31 cellular contexts compared by ENCODE assay signal in the genomic region with DNA sequence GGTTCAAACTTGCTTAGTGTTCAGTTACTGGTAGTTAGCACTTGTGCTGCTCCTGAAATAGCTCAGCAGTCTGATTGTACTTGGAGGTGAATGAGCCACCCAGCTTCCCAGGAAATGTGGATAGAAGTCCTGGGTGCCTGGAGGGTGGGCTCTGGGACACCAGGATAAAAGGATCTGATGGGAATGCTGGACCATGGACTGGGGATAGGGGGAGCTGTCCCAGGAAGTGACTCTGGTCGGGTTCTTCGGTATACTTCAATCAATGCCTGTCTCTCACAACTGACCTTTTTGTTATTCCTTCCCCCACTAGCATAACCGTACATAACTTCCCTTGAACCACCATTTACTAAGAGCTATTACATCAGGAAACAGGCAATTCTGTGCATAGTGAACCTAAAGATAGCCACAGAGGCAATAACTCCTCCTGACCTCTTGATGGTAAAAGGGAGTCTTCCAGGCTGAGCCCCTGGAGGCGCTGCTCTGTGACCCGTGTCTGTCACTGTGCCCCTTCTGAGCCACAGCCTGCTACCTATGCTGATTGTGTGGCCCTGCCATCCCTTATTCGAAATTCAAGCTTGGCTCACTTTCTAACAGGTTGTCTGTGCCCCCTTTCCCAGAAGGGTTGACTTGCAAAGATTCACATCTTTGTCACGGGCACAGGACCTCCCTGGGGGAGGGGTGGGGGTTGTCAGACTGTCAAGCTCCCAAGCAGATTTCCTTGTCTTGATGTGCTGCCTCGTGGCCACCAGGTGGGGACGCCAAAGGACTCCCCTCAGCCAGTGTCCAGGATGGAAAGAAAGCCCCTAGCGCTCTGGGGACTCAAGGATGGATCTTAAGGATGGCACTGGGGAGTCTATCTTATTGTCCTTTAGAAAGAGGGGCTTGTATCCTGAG. TPM values are rescaled to one million over a fixed set of nuclear protein-coding genes. Genes with fewer than 3 reads are reported as not detected.
A peak's percentile ranks its signal among the peaks of the same experiment; 100 is the strongest.
DNase-seq lines count a peak whose midpoint lies in the region; ATAC-seq and TF ChIP-seq lines count a peak whose summit lies in the region.
"Had no signal": no experiment of that assay in that cellular context is flagged by ENCODE, and none has a peak within 500 bp of the region (broad histone marks: within the 10 kb centered on the region; RNA-seq: fewer than 3 reads in every experiment).

No MANE protein-coding gene starts in this region.

- no peaks in the 10 kb centered on the region for H3K9me3 ChIP-seq in BLaER1
- H3K9me3 ChIP-seq in HCT116 (ENCODE audit: control insufficient read depth in 1 of 2, insufficient read depth in 1 of 2, low read depth in 1 of 2, low read length in 2 of 2) = no peaks in the 10 kb centered on the region
- H3K9me3 ChIP-seq: Caco-2, left lung, right atrium auricular region had no signal

- peaks cover 5% of the 10 kb centered on the region for H3K4me1 Mint-ChIP-seq in WTC11
- H3K4me1 Mint-ChIP-seq: central memory CD8-positive, alpha-beta T cell; immature natural killer cell had no signal

- CTCF ChIA-PET in HCT116 (lab: Charles Lee) = no interaction called here
- CTCF ChIA-PET in WTC11 (lab: Charles Lee) = interaction anchor here (0.6 to 4.6 kb wide), 32 partner anchors 9 to 411 kb away, joined by 3 to 58 read pairs (median 4); a partner anchor contains a TSS

- H3K9me3 Mint-ChIP-seq in WTC11 = peaks cover 9% of the 10 kb centered on the region
- H3K9me3 Mint-ChIP-seq: activated T-helper 2 cell treated with anti-CD3 and anti-CD28 coated beads, Interferon-gamma antibody, Interleukin-2, Interleukin-4, amounts not matched to agents 10 μg/mL and 5 μg/mL and 100 μg/mL, durations not matched to agents 14 hours and 24 hours and 36 hours; central memory CD8-positive, alpha-beta T cell; immature natural killer cell; naive thymus-derived CD8-positive, alpha-beta T cell; stimulated activated naive B cell treated with anti-CD40 and anti-IgM and Interleukin-4, amounts not matched to agents 10 μg/mL and 1 μg/mL and 100 μg/mL, for 72 hours; T-helper 2 cell treated with Interferon-gamma antibody and Interleukin-4, amounts not matched to agents 5 μg/mL and 100 μg/mL, for 36 hours had no signal

- POLR2A ChIA-PET in HCT116 (lab: Charles Lee) = interaction anchor here (1.0 kb wide), 1 partner anchor 24 kb away, joined by 3 read pairs; a partner anchor contains a TSS
- POLR2A ChIA-PET in WTC11 (lab: Charles Lee) = interaction anchor here (0.6 kb wide), 1 partner anchor 20 kb away, joined by 3 read pairs; no protein-coding TSS in a partner anchor

- ATAC-seq in HCT116 (0 out of 2 replicates have a peak, but pooled peaks have one; percentile 52), WTC11 (peak; percentile 93), HG03159 (IDR thresholded peaks at IDR 0.05; ENCODE audit: unreplicated experiment) (no peak), GM21786 (IDR thresholded peaks at IDR 0.05; ENCODE audit: unreplicated experiment) (no peak)
- ATAC-seq: activated naive CD4-positive, alpha-beta T cell treated with anti-CD3 and anti-CD28 coated beads, Interleukin-2, amount 50 U/mL, for 72 hours; left lung; naive thymus-derived CD8-positive, alpha-beta T cell; stimulated activated naive B cell treated with anti-CD40 and anti-IgM and Interleukin-4, amounts not matched to agents 10 μg/mL and 1 μg/mL and 100 μg/mL, for 72 hours had no signal

- no peak overlapping the region for H3K27ac Mint-ChIP-seq in WTC11
- H3K27ac Mint-ChIP-seq: activated naive CD4-positive, alpha-beta T cell treated with anti-CD3 and anti-CD28 coated beads, Interleukin-2, amount 50 U/mL, for 72 hours; activated T-helper 2 cell treated with anti-CD3 and anti-CD28 coated beads, Interferon-gamma antibody, Interleukin-2, Interleukin-4, amounts not matched to agents 10 μg/mL and 5 μg/mL and 100 μg/mL, durations not matched to agents 14 hours and 24 hours and 36 hours; immature natural killer cell; stimulated activated naive B cell treated with anti-CD40 and anti-IgM and Interleukin-4, amounts not matched to agents 10 μg/mL and 1 μg/mL and 100 μg/mL, for 72 hours; T-helper 2 cell treated with Interferon-gamma antibody and Interleukin-4, amounts not matched to agents 5 μg/mL and 100 μg/mL, for 36 hours had no signal

- H3K4me3 Mint-ChIP-seq in WTC11 = no peak overlapping the region
- H3K4me3 Mint-ChIP-seq: central memory CD8-positive, alpha-beta T cell; immature natural killer cell; naive thymus-derived CD8-positive, alpha-beta T cell; stimulated activated naive B cell treated with anti-CD40 and anti-IgM and Interleukin-4, amounts not matched to agents 10 μg/mL and 1 μg/mL and 100 μg/mL, for 72 hours; T-helper 2 cell treated with Interferon-gamma antibody and Interleukin-4, amounts not matched to agents 5 μg/mL and 100 μg/mL, for 36 hours had no signal

- H3K27me3 ChIP-seq in BLaER1 = no peaks in the 10 kb centered on the region
- peaks cover 33% of the 10 kb centered on the region for H3K27me3 ChIP-seq in HCT116 (ENCODE audit: insufficient read depth, low read length)
- H3K27me3 ChIP-seq: left lung, right atrium auricular region had no signal

- no peaks in the 10 kb centered on the region for H4K20me1 ChIP-seq in BLaER1
- H4K20me1 ChIP-seq in HCT116 (ENCODE audit: insufficient read depth) = no peaks in the 10 kb centered on the region

- H2AFZ ChIP-seq in HCT116 (ENCODE audit: low read depth, low read length, poor library complexity, severe bottlenecking) = no peak overlapping the region

- H3K4me3 ChIP-seq in BLaER1 (no peak overlapping the region), HCT116 (replicated peaks in 1 of 2; ENCODE audit: low read depth in 1 of 2, low read length in 2 of 2) (no peak overlapping the region)
- H3K4me3 ChIP-seq: left lung, right atrium auricular region had no signal

- no TSS peak for BruUV-seq in HCT116 (replicated peaks; lab: Mats Ljungman, UMichigan)

- no peaks in the 10 kb centered on the region for H3K36me3 Mint-ChIP-seq in WTC11
- H3K36me3 Mint-ChIP-seq: activated naive CD4-positive, alpha-beta T cell treated with anti-CD3 and anti-CD28 coated beads, Interleukin-2, amount 50 U/mL, for 72 hours; stimulated activated naive B cell treated with anti-CD40 and anti-IgM and Interleukin-4, amounts not matched to agents 10 μg/mL and 1 μg/mL and 100 μg/mL, for 72 hours had no signal

- RAD21 ChIA-PET in HCT116 (lab: Charles Lee; ENCODE audit: low non-redundant PET in 1 of 2, low total read pairs in 2 of 2, uncharacterized antibody in 2 of 2, unreplicated experiment in 2 of 2) = no interaction called here

- intact Hi-C loops in HCT116 (cut with micrococcal nuclease) = no loop called here

- no peaks in the 10 kb centered on the region for H3K36me3 ChIP-seq in BLaER1
- no peaks in the 10 kb centered on the region for H3K36me3 ChIP-seq in HCT116 (ENCODE audit: control insufficient read depth in 1 of 2, insufficient read depth in 2 of 2, low read length in 2 of 2)
- H3K36me3 ChIP-seq: left lung, right atrium auricular region had no signal

- 0 out of 2 replicates have a peak, but pooled peaks cover 3% of the 10 kb centered on the region for H3K27me3 Mint-ChIP-seq in WTC11 (ENCODE audit: low read depth)
- H3K27me3 Mint-ChIP-seq: naive thymus-derived CD8-positive, alpha-beta T cell had no signal

- peaks cover 28% of the 10 kb centered on the region for H3K4me1 ChIP-seq in BLaER1
- H3K4me1 ChIP-seq in HCT116 (ENCODE audit: control insufficient read depth in 1 of 2, insufficient read depth in 2 of 2, low read length in 2 of 2) = no peaks in the 10 kb centered on the region
- H3K4me1 ChIP-seq: Caco-2, left lung, right atrium auricular region had no signal

- no peak for TF ChIP-seq POLR2A in HCT116 (IDR thresholded peaks at IDR 0.05; ENCODE audit: borderline replicate concordance, extremely low read depth, insufficient read depth, insufficient read length)

- H3K79me2 ChIP-seq in HCT116 (ENCODE audit: insufficient read depth, low read length) = no peaks in the 10 kb centered on the region

- H3K9ac ChIP-seq in BLaER1 = no peak overlapping the region
- no peak overlapping the region for H3K9ac ChIP-seq in HCT116 (ENCODE audit: low read length)

- H3K4me2 ChIP-seq in BLaER1 (0 out of 2 replicates have a peak overlapping the region, but pooled peaks have one; percentile 22), HCT116 (ENCODE audit: low read length) (no peak overlapping the region)

- H3K9me2 ChIP-seq in HCT116 (ENCODE audit: insufficient read depth) = no peaks in the 10 kb centered on the region

- peak in 1 of 3 experiments; percentile 38; a peak in 1 of 6 replicates for TF ChIP-seq CTCF in HCT116 (IDR thresholded peaks at IDR 0.05 in 2 of 3, conservative IDR thresholded peaks at IDR 0.05 in 1 of 3; ENCODE audit: borderline replicate concordance in 1 of 3, insufficient read depth in 1 of 3, low read depth in 2 of 3, low read length in 2 of 3)
- TF ChIP-seq CTCF in WTC11 (IDR thresholded peaks at IDR 0.05) = no peak

- DNase-seq in HCT116 (ENCODE audit: low read depth, low spot score) = no peak
- DNase-seq in WTC11 (ENCODE audit: low spot score) = peak; percentile 59
- peak; percentile 71 for DNase-seq in iPS-NIHi11 (ENCODE audit: low spot score)
- no peak for DNase-seq in NCI-H1105 treated with DMSO at 0.1 percent for 48 hours (lab: John Stamatoyannopoulos, UW)
- DNase-seq in stimulated activated CD4-positive, alpha-beta T cell treated with anti-CD3 and anti-CD28 coated beads, Interleukin-15, amount 100 ng/mL, for 24 hours = no peak
- DNase-seq: ACHN; activated CD8-positive, alpha-beta memory T cell treated with anti-CD3 and anti-CD28 coated beads, Interleukin-2, amount 50 U/mL, for 48 hours; anterior cingulate cortex; C1 segment of cervical spinal cord; Caco-2; dermis blood vessel endothelial cell; immature natural killer cell; Karpas-422; left lung; midbrain; MV-4-11; naive thymus-derived CD8-positive, alpha-beta T cell; NCI-H1694 treated with DMSO at 0.1 percent for 48 hours; NCI-H2171 treated with DMSO at 0.1 percent for 48 hours; NCI-H524 treated with DMSO at 0.1 percent for 48 hours; stimulated activated CD4-positive, alpha-beta T cell treated with anti-CD3 and anti-CD28 coated beads, Interleukin-4, amount 100 ng/mL, for 1 hour; stimulated activated naive B cell treated with anti-CD40 and anti-IgM and Interleukin-4, amounts not matched to agents 10 μg/mL and 1 μg/mL and 100 μg/mL, for 72 hours had no signal

- no peak for TF ChIP-seq RAD21 in HCT116 (IDR thresholded peaks at IDR 0.05; ENCODE audit: low read depth)

- H3K27ac ChIP-seq in BLaER1 = no peak overlapping the region
- H3K27ac ChIP-seq in HCT116 (ENCODE audit: low read depth, low read length) = no peak overlapping the region
- H3K27ac ChIP-seq: left lung, right atrium auricular region, VCaP had no signal

TF ChIP-seq in HCT116, 20 proteins besides CTCF, POLR2A, EP300 and RAD21 (continues in another document):
- no peak for TF ChIP-seq EZH2phosphoT487 (IDR thresholded peaks at IDR 0.05; ENCODE audit: borderline replicate concordance)
- TF ChIP-seq SRF (IDR thresholded peaks at IDR 0.05; ENCODE audit: low read depth) = no peak
- TF ChIP-seq JUND (IDR thresholded peaks at IDR 0.05) = no peak
- no peak for TF ChIP-seq EZH2 (IDR thresholded peaks at IDR 0.05)

RNA-seq across cellular contexts. Expression of a gene that starts 24.5 kb away (rescaled TPM):
- total RNA-seq in HCT116 (2021; ENCODE audit: unreplicated experiment) = 223 TPM
- 207 and 243 TPM in 2 replicates for polyA plus RNA-seq in HCT116 (2012)
- total RNA-seq in WTC11 (2021) = 288 to 306 TPM (median 288 TPM) in 3 replicates

Comparison
In these comparisons a context has a peak if more than half of its experiments do, and no peak if none do; other contexts are left out.
1. ATAC-seq: peak in HCT116 (single experiment) and WTC11 (single experiment); none in HG03159 (single experiment) and GM21786 (single experiment).
2. DNase-seq: peak in WTC11 (single experiment) and iPS-NIHi11 (single experiment); none in HCT116 (single experiment), NCI-H1105 treated with DMSO at 0.1 percent for 48 hours (single experiment) and stimulated activated CD4-positive, alpha-beta T cell treated with anti-CD3 and anti-CD28 coated beads, Interleukin-15, amount 100 ng/mL, for 24 hours (single experiment).